ENCODE assay signal across 1 cellular context in the genomic region with DNA sequence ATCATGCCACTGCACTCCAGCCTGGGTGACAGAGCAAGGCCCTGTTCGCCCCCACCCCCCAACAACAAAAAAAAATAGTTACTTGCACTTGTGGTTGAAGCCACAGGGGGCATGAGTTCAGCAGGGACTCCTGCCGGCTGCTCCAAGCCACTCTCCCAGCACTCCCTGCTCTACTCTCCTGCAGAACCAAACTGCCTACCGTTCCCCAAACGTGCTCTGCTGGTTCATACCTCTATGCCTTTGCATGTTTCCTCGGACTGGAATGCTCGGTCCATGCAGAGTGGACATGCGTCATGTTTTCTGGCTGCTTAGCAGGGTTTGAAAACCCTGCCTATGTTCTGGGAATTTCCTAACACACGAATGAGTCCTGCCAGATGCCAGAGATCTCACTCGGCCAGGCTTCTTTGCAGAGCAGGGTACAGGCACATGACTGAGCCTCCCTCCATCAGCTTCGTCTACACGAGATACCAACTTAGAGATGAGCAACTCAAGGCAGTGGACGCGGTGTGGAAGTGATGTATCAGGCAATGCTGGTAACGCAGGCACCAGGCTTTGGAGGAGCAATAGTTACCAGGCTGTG.
TF ChIP-seq lines count a peak whose summit lies in the region.

No MANE protein-coding gene starts in this region.

TF ChIP-seq in K562, 482 proteins besides CTCF, POLR2A, EP300 and RAD21:
- TF ChIP-seq CSDE1 (IDR thresholded peaks at IDR 0.05) = no peak
- TF ChIP-seq DIDO1 (tag; IDR thresholded peaks at IDR 0.05; ENCODE audit: low read depth) = no peak
- no peak for TF ChIP-seq HMG20A (CRISPR knock-in tag; conservative IDR thresholded peaks at IDR 0.05)
- peak in 1 of 2 experiments; percentile 16 for TF ChIP-seq E2F6 (IDR thresholded peaks at IDR 0.05; ENCODE audit: borderline replicate concordance in 1 of 2, extremely low read depth in 1 of 2, insufficient read depth in 1 of 2, insufficient read length in 1 of 2, low read depth in 1 of 2, low read length in 1 of 2, poor library complexity in 1 of 2, severe bottlenecking in 1 of 2)
- TF ChIP-seq ZNF384 (IDR thresholded peaks at IDR 0.05; ENCODE audit: low read depth, low read length) = peak; percentile 82
